Comparison of ENCODE assay signal across 10 cellular contexts in genomic region chr11:2138436-2139117, GRCh38. TPM values are rescaled to one million over a fixed set of nuclear protein-coding genes. Genes with fewer than 3 reads are reported as not detected.
DNase-seq lines count a peak whose midpoint lies in the region; ATAC-seq and TF ChIP-seq lines count a peak whose summit lies in the region.
"Had no signal": no experiment of that assay in that cellular context is flagged by ENCODE, and none has a peak within 500 bp of the region (broad histone marks: within the 10 kb centered on the region; RNA-seq: fewer than 3 reads in every experiment).

No MANE protein-coding gene starts in this region.

- intact Hi-C loops in activated naive CD4-positive, alpha-beta T cell treated with anti-CD3 and anti-CD28 coated beads for 36 hours (cut with micrococcal nuclease) = no loop called here
- intact Hi-C loops in lower lobe of right lung (cut with DNase I) = no loop called here

- H3K9me3 ChIP-seq in lower lobe of right lung = no peaks in the 10 kb centered on the region

- H3K36me3 ChIP-seq in lower lobe of right lung = no peaks in the 10 kb centered on the region

- H3K27ac ChIP-seq in lower lobe of right lung = no peak overlapping the region

- TF ChIP-seq CTCF in astrocyte of the spinal cord (IDR thresholded peaks at IDR 0.05; ENCODE audit: low read depth, low read length) = no peak
- TF ChIP-seq CTCF in lower lobe of right lung (IDR thresholded peaks at IDR 0.05) = no peak
- no peak for TF ChIP-seq CTCF in type B pancreatic cell (conservative IDR thresholded peaks at IDR 0.05)

- H3K4me3 ChIP-seq in astrocyte of the spinal cord (ENCODE audit: low read depth, low read length) = peak overlapping the region; percentile 46
- H3K4me3 ChIP-seq in lower lobe of right lung = peak overlapping the region; percentile 37

- no peaks in the 10 kb centered on the region for H3K9me3 Mint-ChIP-seq in activated naive CD4-positive, alpha-beta T cell treated with anti-CD3 and anti-CD28 coated beads for 36 hours
- H3K9me3 Mint-ChIP-seq in activated naive CD4-positive, alpha-beta T cell treated with anti-CD3 and anti-CD28 coated beads, Interleukin-2, amount 50 U/mL, for 72 hours = no peaks in the 10 kb centered on the region
- no peaks in the 10 kb centered on the region for H3K9me3 Mint-ChIP-seq in type B pancreatic cell

- no peak for DNase-seq in activated naive CD4-positive, alpha-beta T cell treated with anti-CD3 and anti-CD28 coated beads for 36 hours
- DNase-seq in activated naive CD4-positive, alpha-beta T cell treated with anti-CD3 and anti-CD28 coated beads, Interleukin-2, amount 50 U/mL, for 72 hours (ENCODE audit: low spot score in 2 of 2) = no peak
- DNase-seq in astrocyte of the spinal cord (ENCODE audit: low read depth, low spot score) (no peak), lower lobe of right lung (no peak), type B pancreatic cell (ENCODE audit: extremely low spot score, unreplicated experiment) (no peak), CD1c-positive myeloid dendritic cell (ENCODE audit: extremely low spot score) (no peak), DMS153 treated with DMSO at 0.1 percent for 48 hours (lab: John Stamatoyannopoulos, UW; ENCODE audit: unreplicated experiment) (no peak)
- DNase-seq: DMS79 had no signal

- H3K27me3 Mint-ChIP-seq in activated naive CD4-positive, alpha-beta T cell treated with anti-CD3 and anti-CD28 coated beads for 36 hours (ENCODE audit: low read depth) = peaks cover 55% of the 10 kb centered on the region
- H3K27me3 Mint-ChIP-seq in type B pancreatic cell = peaks cover 48% of the 10 kb centered on the region

- peaks cover 27% of the 10 kb centered on the region for H3K4me1 Mint-ChIP-seq in activated naive CD4-positive, alpha-beta T cell treated with anti-CD3 and anti-CD28 coated beads for 36 hours (ENCODE audit: low read depth)
- H3K4me1 Mint-ChIP-seq in type B pancreatic cell (ENCODE audit: unreplicated experiment) = peaks cover 9% of the 10 kb centered on the region

- H3K4me3 Mint-ChIP-seq in activated naive CD4-positive, alpha-beta T cell treated with anti-CD3 and anti-CD28 coated beads for 36 hours = peak overlapping the region; percentile 34
- peak overlapping the region; percentile 89 for H3K4me3 Mint-ChIP-seq in type B pancreatic cell

- ATAC-seq in activated naive CD4-positive, alpha-beta T cell treated with anti-CD3 and anti-CD28 coated beads, Interleukin-2, amount 50 U/mL, for 72 hours = no peak
- peak in 1 of 2 donors; percentile 22 for ATAC-seq in lower lobe of right lung
- no peak for ATAC-seq in HG03439 (IDR thresholded peaks at IDR 0.05; ENCODE audit: unreplicated experiment)

- H3K27me3 ChIP-seq in lower lobe of right lung (ENCODE audit: low read depth) = peaks cover 89% of the 10 kb centered on the region

- H3K27ac Mint-ChIP-seq in activated naive CD4-positive, alpha-beta T cell treated with anti-CD3 and anti-CD28 coated beads for 36 hours = no peak overlapping the region
- no peak overlapping the region for H3K27ac Mint-ChIP-seq in activated naive CD4-positive, alpha-beta T cell treated with anti-CD3 and anti-CD28 coated beads, Interleukin-2, amount 50 U/mL, for 72 hours
- H3K27ac Mint-ChIP-seq in type B pancreatic cell = peak overlapping the region; percentile 74

- H3K36me3 Mint-ChIP-seq in activated naive CD4-positive, alpha-beta T cell treated with anti-CD3 and anti-CD28 coated beads for 36 hours (ENCODE audit: low read depth) = no peaks in the 10 kb centered on the region
- H3K36me3 Mint-ChIP-seq in activated naive CD4-positive, alpha-beta T cell treated with anti-CD3 and anti-CD28 coated beads, Interleukin-2, amount 50 U/mL, for 72 hours = no peaks in the 10 kb centered on the region
- peaks cover 17% of the 10 kb centered on the region for H3K36me3 Mint-ChIP-seq in type B pancreatic cell

- CTCF ChIA-PET in activated naive CD4-positive, alpha-beta T cell treated with anti-CD3 and anti-CD28 coated beads for 36 hours (lab: Charles Lee) = no interaction called here

- in situ Hi-C loops in astrocyte of the spinal cord (cut with HindIII; ENCODE audit: low sequenced_read_pairs) = no loop called here

- H3K4me1 ChIP-seq in lower lobe of right lung = peaks cover 16% of the 10 kb centered on the region

RNA-seq across cellular contexts. Expression of gene IGF2, which starts 0.6 kb away (rescaled TPM):
- total RNA-seq in activated naive CD4-positive, alpha-beta T cell treated with anti-CD3 and anti-CD28 coated beads for 36 hours = under 1 TPM; 0.21 to 0.37 TPM
- total RNA-seq in activated naive CD4-positive, alpha-beta T cell treated with anti-CD3 and anti-CD28 coated beads, Interleukin-2, amount 50 U/mL, for 72 hours = 1 to 10 TPM in 1 of 2 donors, under 1 TPM in 1; 0.31 to 2.0 TPM
- 33.9 TPM for total RNA-seq in lower lobe of right lung
- total RNA-seq in type B pancreatic cell (ENCODE audit: low replicate concordance) = 2,350 and 3,865 TPM in 2 replicates

RNA-seq across cellular contexts. Expression of gene INS, which starts 22.4 kb away (rescaled TPM):
- not detected for total RNA-seq in activated naive CD4-positive, alpha-beta T cell treated with anti-CD3 and anti-CD28 coated beads for 36 hours
- total RNA-seq in activated naive CD4-positive, alpha-beta T cell treated with anti-CD3 and anti-CD28 coated beads, Interleukin-2, amount 50 U/mL, for 72 hours = not detected
- total RNA-seq in lower lobe of right lung (not detected), type B pancreatic cell (ENCODE audit: low replicate concordance) (1,584 and 3,976 TPM in 2 replicates)
- total RNA-seq: glomerular endothelial cell had no signal

RNA-seq across cellular contexts. Expression of gene TH, which starts 33.0 kb away (rescaled TPM):
- total RNA-seq in activated naive CD4-positive, alpha-beta T cell treated with anti-CD3 and anti-CD28 coated beads for 36 hours = not detected
- not detected for total RNA-seq in activated naive CD4-positive, alpha-beta T cell treated with anti-CD3 and anti-CD28 coated beads, Interleukin-2, amount 50 U/mL, for 72 hours
- not detected for total RNA-seq in lower lobe of right lung
- total RNA-seq in type B pancreatic cell (ENCODE audit: low replicate concordance) = 2.2 and 11.1 TPM in 2 replicates

Comparison
In these comparisons a context has a peak if more than half of its experiments do, and no peak if none do; other contexts are left out.
1. RNA of gene IGF2, which starts 0.6 kb away (total RNA-seq): 2,350 to 3,865 TPM in type B pancreatic cell; 33.9 TPM in lower lobe of right lung (single experiment), 0.31 to 2.0 TPM in activated naive CD4-positive, alpha-beta T cell treated with anti-CD3 and anti-CD28 coated beads, Interleukin-2, amount 50 U/mL, for 72 hours and 0.21 to 0.37 TPM in activated naive CD4-positive, alpha-beta T cell treated with anti-CD3 and anti-CD28 coated beads for 36 hours; every median in the first group is over 10 times any median in the second.
2. RNA of gene INS, which starts 22.4 kb away (total RNA-seq): 1,584 to 3,976 TPM in type B pancreatic cell; not detected in activated naive CD4-positive, alpha-beta T cell treated with anti-CD3 and anti-CD28 coated beads for 36 hours, not detected in activated naive CD4-positive, alpha-beta T cell treated with anti-CD3 and anti-CD28 coated beads, Interleukin-2, amount 50 U/mL, for 72 hours and not detected in lower lobe of right lung (single experiment); every median in the first group is over 1,000 times any median in the second.